Comparison of ENCODE assay signal across 8 cellular contexts in genomic region chr3:66115858-66116654, GRCh38.
A peak's percentile ranks its signal among the peaks of the same experiment; 100 is the strongest.
DNase-seq lines count a peak whose midpoint lies in the region; ATAC-seq and TF ChIP-seq lines count a peak whose summit lies in the region.

No MANE protein-coding gene starts in this region.

- peak; percentile 96 for DNase-seq in GM23248
- DNase-seq in ascending aorta (ENCODE audit: low spot score in 2 of 2), result peak; percentile 21 to 82
- DNase-seq in left cardiac atrium, result peak; percentile 46
- peak; percentile 15 for DNase-seq in retina
- no peak for DNase-seq in OCI-M1 (lab: John Stamatoyannopoulos, UW)
- DNase-seq in stimulated activated CD4-positive, alpha-beta T cell treated with anti-CD3 and anti-CD28 coated beads, Interleukin-4, amount 100 ng/mL, for 24 hours, result no peak

- in situ Hi-C loops in GM23248 (cut with MboI), result no loop called here

- H3K4me1 ChIP-seq in GM23248 (ENCODE audit: insufficient read depth), result peaks cover 31% of the 10 kb centered on the region
- peaks cover 0 to 4% of the 10 kb centered on the region in 2 donors for H3K4me1 ChIP-seq in ascending aorta

- peak overlapping the region; percentile 53 for H2AFZ ChIP-seq in GM23248

- peak overlapping the region; percentile 27 for H3K4me2 ChIP-seq in GM23248 (ENCODE audit: unreplicated experiment)

- H3F3A ChIP-seq in GM23248 (ENCODE audit: insufficient read depth), result peaks cover 25% of the 10 kb centered on the region

- H3K36me3 ChIP-seq in GM23248 (ENCODE audit: low read depth) (no peaks in the 10 kb centered on the region), ascending aorta (no peaks in the 10 kb centered on the region)

- ATAC-seq in left cardiac atrium, result peak; percentile 89 to 91
- no peak for ATAC-seq in HG02763 (IDR thresholded peaks at IDR 0.05; ENCODE audit: unreplicated experiment)
- no peak for ATAC-seq in HG03457 (IDR thresholded peaks at IDR 0.05; ENCODE audit: unreplicated experiment)

- intact Hi-C loops in ascending aorta (cut with DNase I), result loop anchor here (5.0 kb wide), 1 partner anchor 79 kb away; the partner anchor contains the start of gene MAGI1
- intact Hi-C loops in left cardiac atrium (cut with DNase I), result loop anchor here in 1 of 2 donors (10.0 kb wide), 1 partner anchor 71 kb away; no protein-coding TSS in a partner anchor

- H4K20me1 ChIP-seq in GM23248 (ENCODE audit: insufficient read depth), result no peaks in the 10 kb centered on the region

- H3K27ac ChIP-seq in GM23248 (peak overlapping the region; percentile 83), ascending aorta (peak overlapping the region in 1 of 2 donors; percentile 17)

- no peaks in the 10 kb centered on the region for H3K27me3 ChIP-seq in GM23248 (replicated peaks; ENCODE audit: insufficient read depth)
- no peaks in the 10 kb centered on the region for H3K27me3 ChIP-seq in ascending aorta

- no peak for TF ChIP-seq CTCF in ascending aorta (IDR thresholded peaks at IDR 0.05)

- no peaks in the 10 kb centered on the region for H3K9me2 ChIP-seq in GM23248 (ENCODE audit: insufficient read depth)

- peak overlapping the region; percentile 58 for H3K9ac ChIP-seq in GM23248

- H3K9me3 ChIP-seq in GM23248 (ENCODE audit: low read depth) (no peaks in the 10 kb centered on the region), ascending aorta (no peaks in the 10 kb centered on the region)

- H3K79me2 ChIP-seq in GM23248 (ENCODE audit: insufficient read depth), result no peaks in the 10 kb centered on the region

- WGBS in GM23248 (ENCODE audit: low coverage in 1 of 2, low lambda C conversion rate in 2 of 2, missing lambda C conversion rate in 2 of 2), 2 experiments, result 32 to 36% methylated on average over 6 of the region's 6 CpGs

- H3K4me3 ChIP-seq in GM23248, result peak overlapping the region; percentile 18; the same call in 1 of the 2 replicates
- no peak overlapping the region for H3K4me3 ChIP-seq in ascending aorta

Comparison
In these comparisons a context has a peak if more than half of its experiments do, and no peak if none do; other contexts are left out.
1. DNase-seq: peak in GM23248 (single experiment), ascending aorta (2 of 2), left cardiac atrium (single experiment) and retina (single experiment); none in OCI-M1 (single experiment) and stimulated activated CD4-positive, alpha-beta T cell treated with anti-CD3 and anti-CD28 coated beads, Interleukin-4, amount 100 ng/mL, for 24 hours (single experiment).
2. ATAC-seq: peak in left cardiac atrium (2 of 2); none in HG02763 (single experiment) and HG03457 (single experiment).